ENCODE assay signal across 8 cellular contexts in genomic region chr17:68533887-68534700, GRCh38. TPM values are rescaled to one million over a fixed set of nuclear protein-coding genes. Genes with fewer than 3 reads are reported as not detected.
DNase-seq lines count a peak whose midpoint lies in the region; ATAC-seq and TF ChIP-seq lines count a peak whose summit lies in the region.

No MANE protein-coding gene starts in this region.

- intact Hi-C loops in mammary epithelial cell (cut with micrococcal nuclease) = no loop called here

- in situ Hi-C loops in mammary epithelial cell (cut with MboI; ENCODE audit: low sequenced_read_pairs in 2 of 2) = loop anchor here (5.0 to 25.0 kb wide), 3 partner anchors 81 to 703 kb away; partner anchors contain the start of gene ABCA10 (in 1 of the 2)
- in situ Hi-C loops in G401 (cut with HindIII; ENCODE audit: low sequenced_read_pairs) = no loop called here

- H4K20me1 ChIP-seq in Karpas-422 (ENCODE audit: insufficient read depth, low read depth, low read length) (no peaks in the 10 kb centered on the region), mammary epithelial cell (ENCODE audit: insufficient read depth, low read length) (no peaks in the 10 kb centered on the region)

- peak; percentile 21 for DNase-seq in BJ (ENCODE audit: low read depth)
- peak; percentile 68 for DNase-seq in Karpas-422
- DNase-seq in mammary epithelial cell = no peak
- DNase-seq in midbrain (lab: John Stamatoyannopoulos, UW) = peak; percentile 8
- no peak for DNase-seq in G401 (ENCODE audit: low spot score)
- no peak for DNase-seq in NCI-H2107 (lab: John Stamatoyannopoulos, UW)
- DNase-seq in SIG-M5 treated with dmso at 0.1 percent for 504 hours (lab: John Stamatoyannopoulos, UW; ENCODE audit: unreplicated experiment) = no peak

- H3K9me2 ChIP-seq in Karpas-422 (replicated peaks; ENCODE audit: insufficient read depth, low read length) = no peaks in the 10 kb centered on the region

- WGBS in mammary epithelial cell (ENCODE audit: low coverage, missing lambda C conversion rate) = 56% methylated on average over 6 of the region's 6 CpGs

- no peaks in the 10 kb centered on the region for H3K4me1 ChIP-seq in Karpas-422 (ENCODE audit: low read length)
- no peaks in the 10 kb centered on the region for H3K4me1 ChIP-seq in mammary epithelial cell (ENCODE audit: insufficient read depth, low read length)

- CTCF ChIA-PET in BJ (lab: Yijun Ruan, JAX) (interaction anchor here (1.0 to 1.7 kb wide), 17 partner anchors 11 to 237 kb away, joined by 3 to 18 read pairs (median 5); partner anchors contain the start of gene FAM20A), mammary epithelial cell (lab: Charles Lee; ENCODE audit: low non-redundant PET) (interaction anchor here (0.6 to 0.7 kb wide), 2 partner anchors 68 to 227 kb away, joined by 3 to 4 read pairs; no protein-coding TSS in a partner anchor)

- H3K9me3 ChIP-seq in Karpas-422 (ENCODE audit: low read length) (no peaks in the 10 kb centered on the region), mammary epithelial cell (replicated peaks; ENCODE audit: insufficient read depth, low read length) (no peaks in the 10 kb centered on the region)

- dilution Hi-C loops in mammary epithelial cell (cut with HindIII; ENCODE audit: low sequenced_read_pairs) = no loop called here

- no TSS peak for BruUV-seq in mammary epithelial cell (replicated peaks; lab: Mats Ljungman, UMichigan)

- H3K27ac ChIP-seq in Karpas-422 (ENCODE audit: low read length) = no peak overlapping the region
- no peak overlapping the region for H3K27ac ChIP-seq in mammary epithelial cell (ENCODE audit: insufficient read depth, low read depth, low read length)

- H3K9ac ChIP-seq in Karpas-422 (ENCODE audit: low read length) = no peak overlapping the region
- H3K9ac ChIP-seq in mammary epithelial cell (ENCODE audit: insufficient read depth, low read length) = no peak overlapping the region

- no peaks in the 10 kb centered on the region for H3K27me3 ChIP-seq in BJ (ENCODE audit: control insufficient read depth, insufficient read depth, low read length)
- no peaks in the 10 kb centered on the region for H3K27me3 ChIP-seq in Karpas-422 (ENCODE audit: low read length)
- no peaks in the 10 kb centered on the region for H3K27me3 ChIP-seq in mammary epithelial cell (ENCODE audit: insufficient read depth, low read length)

- TF ChIP-seq CTCF in BJ (IDR thresholded peaks at IDR 0.05; ENCODE audit: insufficient read depth, low read depth, low read length) (peak; percentile 51), mammary epithelial cell (conservative IDR thresholded peaks at IDR 0.05 in 1 of 2, IDR thresholded peaks at IDR 0.05 in 1 of 2; ENCODE audit: extremely low read depth in 1 of 2, insufficient read depth in 1 of 2, low read depth in 1 of 2, low read length in 2 of 2) (peak; percentile 36 to 50)

- H3K36me3 ChIP-seq in BJ (ENCODE audit: control insufficient read depth, insufficient read depth, low read length) = peaks cover 25% of the 10 kb centered on the region
- H3K36me3 ChIP-seq in Karpas-422 (ENCODE audit: insufficient read depth, low read length) = peaks cover 60% of the 10 kb centered on the region
- H3K36me3 ChIP-seq in mammary epithelial cell (ENCODE audit: insufficient read depth, low read length) = peaks cover 41% of the 10 kb centered on the region

- H3K79me2 ChIP-seq in Karpas-422 (ENCODE audit: low read length) (no peaks in the 10 kb centered on the region), mammary epithelial cell (ENCODE audit: insufficient read depth, low read length) (no peaks in the 10 kb centered on the region)

- H3K4me3 ChIP-seq in BJ (ENCODE audit: low read depth, low read length) = no peak overlapping the region
- no peak overlapping the region for H3K4me3 ChIP-seq in Karpas-422 (ENCODE audit: low read length)
- no peak overlapping the region for H3K4me3 ChIP-seq in mammary epithelial cell (replicated peaks in 1 of 3; ENCODE audit: insufficient read depth in 1 of 3, low read depth in 2 of 3, low read length in 3 of 3)

- POLR2A ChIA-PET in BJ (lab: Charles Lee) = no interaction called here

- H3K4me2 ChIP-seq in Karpas-422 (ENCODE audit: low read depth, low read length, poor library complexity, severe bottlenecking) = no peak overlapping the region
- no peak overlapping the region for H3K4me2 ChIP-seq in mammary epithelial cell (ENCODE audit: insufficient read depth, low read depth, low read length)

- H2AFZ ChIP-seq in Karpas-422 (ENCODE audit: low read length) (no peak overlapping the region), mammary epithelial cell (ENCODE audit: low read depth, low read length) (no peak overlapping the region)

- ATAC-seq in GM19463 (IDR thresholded peaks at IDR 0.05; ENCODE audit: unreplicated experiment) = no peak

RNA-seq across cellular contexts. Expression of gene PRKAR1A, which starts 21.9 kb away (rescaled TPM):
- 228 and 250 TPM in 2 replicates for polyA plus RNA-seq in BJ (2011; rRNA removed)
- 181 and 227 TPM in 2 replicates for polyA minus RNA-seq in BJ (2011; rRNA and poly(A)+ RNA removed)
- 201 and 234 TPM in 2 replicates for total RNA-seq in Karpas-422 (2014; rRNA removed; shearing (Covaris generic); ENCODE audit: low replicate concordance)
- total RNA-seq in mammary epithelial cell = 100 to 1,000 TPM; 253 to 261 TPM
- polyA plus RNA-seq in mammary epithelial cell = 129 TPM
- polyA minus RNA-seq in mammary epithelial cell = 360 TPM
- total RNA-seq in G401 (2014; rRNA removed; shearing (Covaris generic)) = 130 and 156 TPM in 2 replicates

Comparison
In these comparisons a context has a peak if more than half of its experiments do, and no peak if none do; other contexts are left out.
1. DNase-seq: peak in BJ (single experiment), Karpas-422 (single experiment) and midbrain (single experiment); none in mammary epithelial cell (single experiment), G401 (single experiment), NCI-H2107 (single experiment) and SIG-M5 treated with dmso at 0.1 percent for 504 hours (single experiment).